ENCODE assay signal across 8 cellular contexts in genomic region chr1:179955318-179955638, GRCh38. TPM values are rescaled to one million over a fixed set of nuclear protein-coding genes. Genes with fewer than 3 reads are reported as not detected.
DNase-seq lines count a peak whose midpoint lies in the region; ATAC-seq, FAIRE-seq and TF ChIP-seq lines count a peak whose summit lies in the region.

No MANE protein-coding gene starts in this region.

- no peak for DNase-seq in GM18507 (ENCODE audit: extremely low spot score, insufficient read length, low read depth)
- peak; percentile 26 for DNase-seq in NCI-H146 treated with DMSO at 0.1 percent for 48 hours (lab: John Stamatoyannopoulos, UW; ENCODE audit: unreplicated experiment)
- no peak for DNase-seq in central memory CD8-positive, alpha-beta T cell (ENCODE audit: low spot score in 2 of 2)
- no peak for DNase-seq in activated gamma-delta T cell (lab: John Stamatoyannopoulos, UW)
- DNase-seq in NCI-H1048 (lab: John Stamatoyannopoulos, UW) = no peak

- H3K27ac ChIP-seq in 22Rv1 (peak overlapping the region; percentile 89), mesodermal cell (ENCODE audit: low read depth, low read length, severe bottlenecking) (peak overlapping the region; percentile 86)

- FAIRE-seq in GM18507 (lab: Jason Lieb, UNC) = peak; percentile 56

- peak overlapping the region; percentile 85 for H3K4me3 ChIP-seq in mesodermal cell (ENCODE audit: extremely low read depth, insufficient read depth, low read length, poor library complexity, severe bottlenecking)

- H3K36me3 ChIP-seq in mesodermal cell (ENCODE audit: control insufficient read depth, insufficient read depth, low read length) = no peaks in the 10 kb centered on the region

- peaks cover 14% of the 10 kb centered on the region for H3K36me3 Mint-ChIP-seq in central memory CD8-positive, alpha-beta T cell (ENCODE audit: insufficient read depth)

- no peaks in the 10 kb centered on the region for H3K9me3 Mint-ChIP-seq in central memory CD8-positive, alpha-beta T cell

- no peaks in the 10 kb centered on the region for H3K4me1 ChIP-seq in mesodermal cell (ENCODE audit: control insufficient read depth, insufficient read depth, low read length, poor library complexity, severe bottlenecking)

- peaks cover 44% of the 10 kb centered on the region for H3K4me1 Mint-ChIP-seq in central memory CD8-positive, alpha-beta T cell

- H3K4me3 Mint-ChIP-seq in central memory CD8-positive, alpha-beta T cell = peak overlapping the region; percentile 93

- 0 out of 2 replicates have a peak, but pooled peaks have one; percentile 3 for TF ChIP-seq CTCF in 22Rv1 (IDR thresholded peaks at IDR 0.05)

- no peak for ATAC-seq in central memory CD8-positive, alpha-beta T cell (replicated peaks; ENCODE audit: extremely low read depth, poor library complexity, severe bottlenecking)
- ATAC-seq in HG02938 (IDR thresholded peaks at IDR 0.05; ENCODE audit: unreplicated experiment) = no peak

- H3K27me3 Mint-ChIP-seq in central memory CD8-positive, alpha-beta T cell = no peaks in the 10 kb centered on the region

- WGBS in mesodermal cell (ENCODE audit: insufficient coverage in 2 of 2), 2 experiments = 2% methylated on average over 7 to 8 of the region's 9 CpGs

- peak overlapping the region; percentile 93 for H3K27ac Mint-ChIP-seq in central memory CD8-positive, alpha-beta T cell (ENCODE audit: low read depth)

- no peaks in the 10 kb centered on the region for H3K9me3 ChIP-seq in mesodermal cell (ENCODE audit: control insufficient read depth, low read length)

RNA-seq across cellular contexts. Expression of gene CEP350, which starts 0.7 kb away (rescaled TPM):
- polyA plus RNA-seq in mesodermal cell (2013, experiment 1 of 2) = 19.9 TPM
- 19.5 TPM for polyA plus RNA-seq in mesodermal cell (2013, experiment 2 of 2)
